In genomic region chr21:41503331-41503730, GRCh38 we compare ENCODE assay signal across 22 cellular contexts. TPM values are rescaled to one million over a fixed set of nuclear protein-coding genes. Genes with fewer than 3 reads are reported as not detected.
"Had no signal": no experiment of that assay in that cellular context is flagged by ENCODE, and none has a peak within 500 bp of the region (broad histone marks: within the 10 kb centered on the region; RNA-seq: fewer than 3 reads in every experiment).

No MANE protein-coding gene starts in this region.

- DNase-seq: activated B cell treated with CpG ODN at 0.5 μM for 24 hours; activated CD4-positive, alpha-beta T cell treated with anti-CD3 and anti-CD28 coated beads, Interleukin-2, amount 50 U/mL, for 1 hour; activated CD8-positive, alpha-beta memory T cell treated with anti-CD3 and anti-CD28 coated beads, Interleukin-2, amount 10 ng/mL, durations not matched to agents 7 days and 5 days; activated CD8-positive, alpha-beta T cell treated with anti-CD3 and anti-CD28 coated beads for 36 hours; activated T-cell treated with anti-CD3 and anti-CD28 coated beads, Interleukin-2, amount 50 U/mL, for 48 hours; effector memory CD8-positive, alpha-beta T cell; erythroblast; gastrocnemius medialis; glutamatergic neuron; hippocampal formation; right lobe of liver; stimulated activated CD4-positive, alpha-beta T cell treated with anti-CD3 and anti-CD28 coated beads, Interleukin-12 subunit alpha, Interleukin-12 subunit beta, amount 100 ng/mL, for 4 hours; stimulated activated CD4-positive, alpha-beta T cell treated with anti-CD3 and anti-CD28 coated beads, Interleukin-4, amount 100 ng/mL, for 1 hour; stimulated activated naive CD8-positive, alpha-beta T cell treated with anti-CD3 and anti-CD28 coated beads, Interleukin-15, Interleukin-2, amounts not matched to agents 100 U/mL and 50 U/mL, for 24 hours; T-helper 2 cell had no signal

- H3K4me3 ChIP-seq: gastrocnemius medialis, right lobe of liver had no signal

- H3K27me3 ChIP-seq: right lobe of liver had no signal

- FAIRE-seq: colon had no signal

- H3K27ac ChIP-seq: gastrocnemius medialis, right lobe of liver had no signal

- H3K36me3 ChIP-seq: gastrocnemius medialis, right lobe of liver had no signal

- ATAC-seq: activated CD8-positive, alpha-beta memory T cell treated with anti-CD3 and anti-CD28 coated beads, Interleukin-2, amount 10 ng/mL, durations not matched to agents 7 days and 5 days; activated CD8-positive, alpha-beta T cell treated with anti-CD3 and anti-CD28 coated beads for 36 hours; activated naive CD4-positive, alpha-beta T cell treated with anti-CD3 and anti-CD28 coated beads, Interleukin-2, amount 50 U/mL, for 72 hours; effector memory CD8-positive, alpha-beta T cell; gastrocnemius medialis; natural killer cell treated with Interleukin-12 subunit alpha and Interleukin-12 subunit beta and Interleukin-15 and Interleukin-18, amount 100 ng/mL, for 72 hours; right lobe of liver; stimulated activated naive CD8-positive, alpha-beta T cell treated with anti-CD3 and anti-CD28 coated beads, Interleukin-15, Interleukin-2, amounts not matched to agents 100 U/mL and 50 U/mL, for 24 hours had no signal

- H3K9me3 ChIP-seq: gastrocnemius medialis, right lobe of liver had no signal

RNA-seq across cellular contexts. Expression of gene TMPRSS2, which starts 4.6 kb away (rescaled TPM):
- total RNA-seq: activated B cell treated with CpG ODN at 0.5 μM for 24 hours; activated CD8-positive, alpha-beta memory T cell treated with anti-CD3 and anti-CD28 coated beads, Interleukin-2, amount 10 ng/mL, durations not matched to agents 7 days and 5 days; activated CD8-positive, alpha-beta T cell treated with anti-CD3 and anti-CD28 coated beads for 36 hours; activated naive CD4-positive, alpha-beta T cell treated with anti-CD3 and anti-CD28 coated beads, Interleukin-2, amount 50 U/mL, for 72 hours; activated T-helper 2 cell treated with anti-CD3 and anti-CD28 coated beads, Interferon-gamma antibody, Interleukin-2, Interleukin-4, amounts not matched to agents 10 μg/mL and 5 μg/mL and 100 μg/mL, durations not matched to agents 14 hours and 24 hours and 36 hours; dermis microvascular lymphatic vessel endothelial cell; natural killer cell treated with Interleukin-12 subunit alpha and Interleukin-12 subunit beta and Interleukin-15 and Interleukin-18, amount 100 ng/mL, for 72 hours; osteoblast; skeletal muscle tissue had no signal
